2 cellular contexts compared by ENCODE assay signal in the genomic region with DNA sequence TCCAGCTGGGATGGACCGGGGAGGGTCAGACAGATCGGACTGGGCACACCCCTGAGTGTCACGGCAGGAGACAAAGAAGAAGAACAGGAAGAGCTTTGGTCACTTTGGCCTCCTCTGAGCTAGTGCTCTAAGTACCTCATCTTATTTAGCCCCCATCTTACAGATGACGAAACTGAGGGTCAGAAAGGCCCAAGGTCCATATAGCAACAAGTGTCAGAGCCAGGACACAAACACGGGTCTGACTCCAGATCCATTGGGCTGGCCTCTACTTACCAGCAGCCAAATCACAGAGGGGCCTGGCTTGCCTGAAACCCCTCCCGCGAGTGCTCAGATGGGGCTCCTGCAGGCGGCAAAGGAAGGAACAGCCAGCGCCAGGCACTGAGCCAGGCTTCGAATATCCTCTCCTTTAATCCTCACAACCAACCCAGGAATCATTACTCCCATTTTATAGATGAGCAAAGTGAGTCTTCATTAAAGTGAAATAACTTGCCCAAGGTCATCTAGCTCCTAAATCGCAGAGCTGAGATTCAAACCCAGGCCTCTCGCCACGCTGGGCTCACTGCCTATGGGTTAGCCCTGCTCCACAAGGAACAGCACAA.
TF ChIP-seq lines count a peak whose summit lies in the region.

No MANE protein-coding gene starts in this region.

TF ChIP-seq in HEK293, 187 proteins besides CTCF, POLR2A, EP300 and RAD21:
- TF ChIP-seq SCRT2 (tag by site-specific recombination; IDR thresholded peaks at IDR 0.05), result peak; percentile 85
- TF ChIP-seq SCRT1 (tag by site-specific recombination; IDR thresholded peaks at IDR 0.05; ENCODE audit: borderline replicate concordance), result peak; percentile 81
- TF ChIP-seq ZNF518A (tag by site-specific recombination; conservative IDR thresholded peaks at IDR 0.05; ENCODE audit: low read depth), result no peak
- TF ChIP-seq ZNF341 (tag by site-specific recombination; IDR thresholded peaks at IDR 0.05; ENCODE audit: low read depth), result peak; percentile 54
- TF ChIP-seq ZNF266 (tag by site-specific recombination; IDR thresholded peaks at IDR 0.05; ENCODE audit: low read depth), result no peak
- TF ChIP-seq, protein P1, sequence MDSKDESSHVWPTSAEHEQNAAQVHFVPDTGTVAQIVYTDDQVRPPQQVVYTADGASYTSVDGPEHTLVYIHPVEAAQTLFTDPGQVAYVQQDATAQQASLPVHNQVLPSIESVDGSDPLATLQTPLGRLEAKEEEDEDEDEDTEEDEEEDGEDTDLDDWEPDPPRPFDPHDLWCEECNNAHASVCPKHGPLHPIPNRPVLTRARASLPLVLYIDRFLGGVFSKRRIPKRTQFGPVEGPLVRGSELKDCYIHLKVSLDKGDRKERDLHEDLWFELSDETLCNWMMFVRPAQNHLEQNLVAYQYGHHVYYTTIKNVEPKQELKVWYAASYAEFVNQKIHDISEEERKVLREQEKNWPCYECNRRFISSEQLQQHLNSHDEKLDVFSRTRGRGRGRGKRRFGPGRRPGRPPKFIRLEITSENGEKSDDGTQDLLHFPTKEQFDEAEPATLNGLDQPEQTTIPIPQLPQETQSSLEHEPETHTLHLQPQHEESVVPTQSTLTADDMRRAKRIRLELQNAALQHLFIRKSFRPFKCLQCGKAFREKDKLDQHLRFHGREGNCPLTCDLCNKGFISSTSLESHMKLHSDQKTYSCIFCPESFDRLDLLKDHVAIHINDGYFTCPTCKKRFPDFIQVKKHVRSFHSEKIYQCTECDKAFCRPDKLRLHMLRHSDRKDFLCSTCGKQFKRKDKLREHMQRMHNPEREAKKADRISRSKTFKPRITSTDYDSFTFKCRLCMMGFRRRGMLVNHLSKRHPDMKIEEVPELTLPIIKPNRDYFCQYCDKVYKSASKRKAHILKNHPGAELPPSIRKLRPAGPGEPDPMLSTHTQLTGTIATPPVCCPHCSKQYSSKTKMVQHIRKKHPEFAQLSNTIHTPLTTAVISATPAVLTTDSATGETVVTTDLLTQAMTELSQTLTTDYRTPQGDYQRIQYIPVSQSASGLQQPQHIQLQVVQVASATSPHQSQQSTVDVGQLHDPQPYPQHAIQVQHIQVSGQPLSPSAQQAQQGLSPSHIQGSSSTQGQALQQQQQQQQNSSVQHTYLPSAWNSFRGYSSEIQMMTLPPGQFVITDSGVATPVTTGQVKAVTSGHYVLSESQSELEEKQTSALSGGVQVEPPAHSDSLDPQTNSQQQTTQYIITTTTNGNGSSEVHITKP (tag by site-specific recombination; IDR thresholded peaks at IDR 0.05), result no peak
TF ChIP-seq in HEK293: peak in this region for 3.

TF ChIP-seq in K562, 482 proteins besides CTCF, POLR2A, EP300 and RAD21 (continues in another document):
- no peak for TF ChIP-seq MCM5 (IDR thresholded peaks at IDR 0.05; ENCODE audit: low read depth)
- no peak for TF ChIP-seq SAFB2 (IDR thresholded peaks at IDR 0.05; ENCODE audit: borderline replicate concordance, low read depth, low read length, severe bottlenecking)
- TF ChIP-seq ERF (CRISPR knock-in tag; IDR thresholded peaks at IDR 0.05), result no peak
- no peak for TF ChIP-seq THAP12 (CRISPR knock-in tag; IDR thresholded peaks at IDR 0.05)
- no peak for TF ChIP-seq RNF219 (CRISPR knock-in tag; IDR thresholded peaks at IDR 0.05)
- no peak for TF ChIP-seq TCF3 (CRISPR knock-in tag; IDR thresholded peaks at IDR 0.05)
- peak; percentile 36; the same call in 1 of the 2 replicates for TF ChIP-seq BCOR (IDR thresholded peaks at IDR 0.05)
- TF ChIP-seq NFIC (IDR thresholded peaks at IDR 0.05), result no peak
- TF ChIP-seq NFXL1 (CRISPR knock-in tag; IDR thresholded peaks at IDR 0.05), result no peak
- no peak for TF ChIP-seq PTTG1 (tag; IDR thresholded peaks at IDR 0.05; ENCODE audit: low read depth)
- TF ChIP-seq ZNF224 (CRISPR knock-in tag; IDR thresholded peaks at IDR 0.05), result no peak
- TF ChIP-seq POU5F1 (IDR thresholded peaks at IDR 0.05; ENCODE audit: borderline replicate concordance, low read depth, low read length, partially characterized antibody), result no peak
- no peak for TF ChIP-seq GTF3C2 (IDR thresholded peaks at IDR 0.05; ENCODE audit: borderline replicate concordance, extremely low read depth, insufficient read length)
- TF ChIP-seq SAFB (IDR thresholded peaks at IDR 0.05; ENCODE audit: borderline replicate concordance, low read depth, low read length), result no peak
- no peak for TF ChIP-seq CBFB (CRISPR knock-in tag; IDR thresholded peaks at IDR 0.05)
- peak; percentile 66 for TF ChIP-seq RBM25 (IDR thresholded peaks at IDR 0.05; ENCODE audit: low read depth, low read length, severe bottlenecking)
- TF ChIP-seq BCLAF1 (IDR thresholded peaks at IDR 0.05; ENCODE audit: borderline replicate concordance in 1 of 2, control insufficient read depth in 1 of 2, low read depth in 2 of 2, low read length in 1 of 2), result no peak
- TF ChIP-seq CHD2 (IDR thresholded peaks at IDR 0.05; ENCODE audit: low read depth, low read length), result no peak
- TF ChIP-seq CREBBP (IDR thresholded peaks at IDR 0.05; ENCODE audit: low read depth, low read length), result no peak
- TF ChIP-seq NKRF (IDR thresholded peaks at IDR 0.05; ENCODE audit: borderline replicate concordance), result no peak
- no peak for TF ChIP-seq HCFC1 (IDR thresholded peaks at IDR 0.05; ENCODE audit: low read depth, low read length)
